ENCODE assay signal across 8 cellular contexts in the genomic region with DNA sequence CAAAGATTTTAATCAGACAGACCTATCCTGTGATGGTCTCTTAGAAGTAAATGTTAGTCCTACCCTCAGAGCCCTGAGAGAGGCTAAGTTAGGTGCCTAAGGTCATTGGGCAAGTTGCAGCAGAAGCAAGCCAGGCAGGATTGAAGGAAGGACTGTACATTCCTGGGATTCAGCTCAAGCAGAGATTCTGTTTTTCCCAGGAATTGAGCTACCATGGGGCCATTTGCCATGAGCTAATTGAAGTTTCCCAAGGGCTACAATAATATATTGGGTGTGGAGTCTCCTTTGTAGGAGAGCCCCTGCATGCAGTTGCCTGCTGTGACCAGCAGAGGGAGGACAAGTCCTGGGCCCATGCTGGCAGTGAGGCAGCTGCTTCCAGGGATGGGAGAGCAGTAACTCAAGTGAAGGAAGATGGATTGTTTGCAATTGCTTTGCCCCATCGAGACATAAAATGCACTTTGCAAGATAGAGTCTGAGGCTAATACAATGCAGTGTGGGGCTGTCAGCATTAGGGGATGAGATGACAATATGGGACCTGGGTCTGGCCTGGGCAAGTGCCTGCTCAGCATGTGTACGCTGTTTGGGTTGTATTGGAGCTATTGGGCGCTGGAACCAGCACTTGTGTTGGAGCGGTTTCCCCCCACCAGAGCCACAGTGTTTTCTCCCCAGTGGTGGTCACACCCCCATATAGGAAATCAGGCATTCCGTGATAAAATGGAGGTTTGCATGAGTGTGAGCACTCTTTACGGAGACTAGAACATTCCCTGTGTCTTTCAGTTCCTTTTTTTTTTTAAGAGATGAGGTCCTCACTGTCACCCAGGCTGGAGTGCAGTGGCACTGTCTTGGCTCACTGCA. TPM values are rescaled to one million over a fixed set of nuclear protein-coding genes. Genes with fewer than 3 reads are reported as not detected.
DNase-seq lines count a peak whose midpoint lies in the region; ATAC-seq and TF ChIP-seq lines count a peak whose summit lies in the region.

No MANE protein-coding gene starts in this region.

- TF ChIP-seq CTCF in heart left ventricle (IDR thresholded peaks at IDR 0.05): peak; percentile 96 to 99 (median 98)

- H3K36me3 Mint-ChIP-seq in activated naive CD8-positive, alpha-beta T cell treated with anti-CD3 and anti-CD28 coated beads, Interleukin-2, amount 50 U/mL, for 24 hours (ENCODE audit: low read depth): no peaks in the 10 kb centered on the region

- intact Hi-C loops in heart left ventricle (cut with DNase I): loop anchor here in 9 of 10 donors (2.0 to 10.0 kb wide), 12 partner anchors 102 to 509 kb away; no protein-coding TSS in a partner anchor

- no peak overlapping the region for H3K27ac Mint-ChIP-seq in activated naive CD8-positive, alpha-beta T cell treated with anti-CD3 and anti-CD28 coated beads, Interleukin-2, amount 50 U/mL, for 24 hours

- DNase-seq in NCI-H1092 (lab: John Stamatoyannopoulos, UW) (peak; percentile 47), SW480 (ENCODE audit: low spot score) (peak; percentile 84), heart left ventricle (peak; percentile 72 to 87 (median 75)), renal cortical epithelial cell (ENCODE audit: low read depth) (peak; percentile 51)
- peak; percentile 79 for DNase-seq in activated naive CD8-positive, alpha-beta T cell treated with anti-CD3 and anti-CD28 coated beads, Interleukin-2, amount 50 U/mL, for 24 hours

- peaks cover 0 to 40% (median 2%) of the 10 kb centered on the region in 11 experiments; a peak in 10 of 22 replicates for H3K36me3 ChIP-seq in BLaER1 treated with 17β-estradiol and CSF1 and Interleukin-3, amounts not matched to agents 10 nM and 100 nM
- peaks cover 0 to 10% (median 3%) of the 10 kb centered on the region in 9 donors for H3K36me3 ChIP-seq in heart left ventricle

- H3K4me3 Mint-ChIP-seq in activated naive CD8-positive, alpha-beta T cell treated with anti-CD3 and anti-CD28 coated beads, Interleukin-2, amount 50 U/mL, for 24 hours: no peak overlapping the region

- no peak overlapping the region for H3K4me3 ChIP-seq in BLaER1 treated with 17β-estradiol and CSF1 and Interleukin-3, amounts not matched to agents 10 nM and 100 nM
- H3K4me3 ChIP-seq in heart left ventricle: no peak overlapping the region

- ATAC-seq in GM19463 (IDR thresholded peaks at IDR 0.05; ENCODE audit: unreplicated experiment) (peak; percentile 41), heart left ventricle (peak; percentile 79 to 90 (median 88)), GM21367 (IDR thresholded peaks at IDR 0.05; ENCODE audit: unreplicated experiment) (no peak)
- ATAC-seq in activated naive CD8-positive, alpha-beta T cell treated with anti-CD3 and anti-CD28 coated beads, Interleukin-2, amount 50 U/mL, for 24 hours: peak; percentile 55

- H3K9me3 Mint-ChIP-seq in activated naive CD8-positive, alpha-beta T cell treated with anti-CD3 and anti-CD28 coated beads, Interleukin-2, amount 50 U/mL, for 24 hours: no peaks in the 10 kb centered on the region

- no peaks in the 10 kb centered on the region for H3K27me3 Mint-ChIP-seq in activated naive CD8-positive, alpha-beta T cell treated with anti-CD3 and anti-CD28 coated beads, Interleukin-2, amount 50 U/mL, for 24 hours

- H3K27ac ChIP-seq in BLaER1 treated with 17β-estradiol and CSF1 and Interleukin-3, amounts not matched to agents 10 nM and 100 nM: no peak overlapping the region
- no peak overlapping the region for H3K27ac ChIP-seq in heart left ventricle

- peaks cover 34 to 75% (median 56%) of the 10 kb centered on the region in 10 experiments for H3K4me1 ChIP-seq in BLaER1 treated with 17β-estradiol and CSF1 and Interleukin-3, amounts not matched to agents 10 nM and 100 nM
- peaks cover 0 to 15% (median 5%) of the 10 kb centered on the region in 12 donors for H3K4me1 ChIP-seq in heart left ventricle

- peak overlapping the region; percentile 27 to 97 (median 91); a peak in 21 of 22 replicates for H3K4me2 ChIP-seq in BLaER1 treated with 17β-estradiol and CSF1 and Interleukin-3, amounts not matched to agents 10 nM and 100 nM

- H3K4me1 Mint-ChIP-seq in activated naive CD8-positive, alpha-beta T cell treated with anti-CD3 and anti-CD28 coated beads, Interleukin-2, amount 50 U/mL, for 24 hours: peaks cover 27% of the 10 kb centered on the region

- WGBS in heart left ventricle, 4 donors: 65 to 74% (median 72%) methylated on average over 6 of the region's 6 CpGs

- no peaks in the 10 kb centered on the region for H3K27me3 ChIP-seq in BLaER1 treated with 17β-estradiol and CSF1 and Interleukin-3, amounts not matched to agents 10 nM and 100 nM
- H3K27me3 ChIP-seq in heart left ventricle: no peaks in the 10 kb centered on the region

- no peaks in the 10 kb centered on the region for H3K9me3 ChIP-seq in BLaER1 treated with 17β-estradiol and CSF1 and Interleukin-3, amounts not matched to agents 10 nM and 100 nM (replicated peaks in 1 of 11)
- H3K9me3 ChIP-seq in heart left ventricle: no peaks in the 10 kb centered on the region

- no peak for TF ChIP-seq POLR2A in heart left ventricle (IDR thresholded peaks at IDR 0.05)

- no peak overlapping the region for H3K9ac ChIP-seq in BLaER1 treated with 17β-estradiol and CSF1 and Interleukin-3, amounts not matched to agents 10 nM and 100 nM

- H4K20me1 ChIP-seq in BLaER1 treated with 17β-estradiol and CSF1 and Interleukin-3, amounts not matched to agents 10 nM and 100 nM: peaks cover 0 to 7% (median 0%) of the 10 kb centered on the region in 11 experiments; a peak in 1 of 22 replicates

RNA-seq across cellular contexts. Expression of gene DNMT3B, which starts 27.9 kb away (rescaled TPM):
- total RNA-seq in heart left ventricle: 1 to 10 TPM in 1 of 9 donors, under 1 TPM in 8; 0.19 to 1.2 (median 0.50) TPM
- under 1 TPM; 0.43 to 0.69 TPM for polyA plus RNA-seq in heart left ventricle
- 13.0 and 13.5 TPM in 2 replicates for total RNA-seq in renal cortical epithelial cell

RNA-seq across cellular contexts. Expression of gene MAPRE1, which starts 29.6 kb away (rescaled TPM):
- total RNA-seq in heart left ventricle (10 to 100 TPM; 44.8 to 90.2 (median 72.2) TPM), renal cortical epithelial cell (151 and 160 TPM in 2 replicates)
- polyA plus RNA-seq in heart left ventricle: 10 to 100 TPM; 22.7 to 75.3 TPM

RNA-seq across cellular contexts. Expression of gene COMMD7, which starts 46.9 kb away (rescaled TPM):
- total RNA-seq in heart left ventricle: 10 to 100 TPM; 30.3 to 47.6 (median 42.4) TPM
- polyA plus RNA-seq in heart left ventricle: 10 to 100 TPM; 50.6 to 72.4 TPM
- total RNA-seq in renal cortical epithelial cell: 19.9 and 36.6 TPM in 2 replicates
